In genomic region chr10:68902382-68902781, GRCh38 we compare ENCODE assay signal across 8 cellular contexts. TPM values are rescaled to one million over a fixed set of nuclear protein-coding genes. Genes with fewer than 3 reads are reported as not detected.
DNase-seq lines count a peak whose midpoint lies in the region; ATAC-seq, FAIRE-seq and TF ChIP-seq lines count a peak whose summit lies in the region.

No MANE protein-coding gene starts in this region.

- H3K27me3 ChIP-seq in HL-60 (ENCODE audit: insufficient read depth, poor library complexity, severe bottlenecking), result no peaks in the 10 kb centered on the region
- no peaks in the 10 kb centered on the region for H3K27me3 ChIP-seq in muscle layer of colon (ENCODE audit: control insufficient read depth in 1 of 2, insufficient read depth in 2 of 2, low read length in 2 of 2)

- no peak for ATAC-seq in GM21447 (IDR thresholded peaks at IDR 0.05; ENCODE audit: unreplicated experiment)
- ATAC-seq in HG02970 (IDR thresholded peaks at IDR 0.05; ENCODE audit: low FRiP score, unreplicated experiment), result no peak

- DNase-seq in AG09309 (ENCODE audit: low read depth), result no peak
- no peak for DNase-seq in HL-60 (ENCODE audit: low read depth in 1 of 2, low spot score in 1 of 2)
- no peak for DNase-seq in astrocyte of the spinal cord (ENCODE audit: low read depth, low spot score)
- no peak for DNase-seq in frontal cortex (ENCODE audit: low spot score in 2 of 2)
- DNase-seq in NCI-H1436 treated with DMSO at 0.1 percent for 48 hours (lab: John Stamatoyannopoulos, UW), result no peak

- H3K4me1 ChIP-seq in muscle layer of colon (ENCODE audit: insufficient read depth, low read length), result peaks cover 22% of the 10 kb centered on the region

- no peak for FAIRE-seq in frontal cortex (lab: Jason Lieb, UNC)

- H3K4me3 ChIP-seq in AG09309 (ENCODE audit: control insufficient read depth, low read depth, low read length) (peak overlapping the region; percentile 60), HL-60 (replicated peaks; ENCODE audit: insufficient read depth, low read length) (peak overlapping the region; percentile 78), astrocyte of the spinal cord (ENCODE audit: low read depth, low read length) (peak overlapping the region; percentile 81), muscle layer of colon (ENCODE audit: low read depth in 1 of 2, low read length in 2 of 2) (peak overlapping the region in 1 of 2 donors; percentile 88)

- no peaks in the 10 kb centered on the region for H3K36me3 ChIP-seq in muscle layer of colon (ENCODE audit: insufficient read depth, low read length)

- peak overlapping the region; percentile 92 for H3K9ac ChIP-seq in muscle layer of colon (ENCODE audit: low read length)

- TF ChIP-seq CTCF in AG09309 (IDR thresholded peaks at IDR 0.05; ENCODE audit: control insufficient read depth, insufficient read depth, low read depth, low read length, missing control alignments) (no peak), HL-60 (IDR thresholded peaks at IDR 0.05; ENCODE audit: insufficient read depth, low read length) (no peak), astrocyte of the spinal cord (IDR thresholded peaks at IDR 0.05; ENCODE audit: low read depth, low read length) (no peak)

- in situ Hi-C loops in astrocyte of the spinal cord (cut with HindIII; ENCODE audit: low sequenced_read_pairs), result no loop called here

- H3K27ac ChIP-seq in HL-60 (replicated peaks) (no peak overlapping the region), muscle layer of colon (ENCODE audit: low read depth, low read length) (no peak overlapping the region)

- no peaks in the 10 kb centered on the region for H3K9me3 ChIP-seq in muscle layer of colon (ENCODE audit: low read length)

RNA-seq across cellular contexts. Expression of gene DDX50, which starts 1.3 kb away (rescaled TPM):
- total RNA-seq in frontal cortex, result 51.4 TPM

RNA-seq across cellular contexts. Expression of gene DDX21, which starts 53.6 kb away (rescaled TPM):
- 46.5 TPM for total RNA-seq in frontal cortex
